In the genomic region with DNA sequence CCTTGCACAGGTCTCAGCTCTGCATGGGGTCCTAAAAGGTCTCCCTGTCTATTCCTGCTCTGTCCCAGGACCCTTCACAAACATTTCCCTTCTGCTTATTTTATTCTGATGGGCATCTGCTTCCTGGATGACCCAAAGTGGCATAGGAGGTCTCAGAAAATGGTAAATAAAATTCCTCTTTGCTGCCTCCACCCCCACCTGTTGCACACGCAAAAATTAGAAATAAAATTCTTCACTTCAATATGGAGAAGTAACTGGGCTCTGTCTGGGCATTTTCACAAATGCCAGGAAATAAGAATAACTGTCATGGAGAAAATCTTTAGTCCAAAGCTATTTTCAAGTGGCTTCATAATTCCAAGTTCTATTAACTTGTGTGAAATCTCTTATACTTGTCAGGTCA, we compare ENCODE assay signal across 35 cellular contexts.
"Had no signal": no experiment of that assay in that cellular context is flagged by ENCODE, and none has a peak within 500 bp of the region (broad histone marks: within the 10 kb centered on the region; RNA-seq: fewer than 3 reads in every experiment).

No MANE protein-coding gene starts in this region.

- H3K9me3 ChIP-seq: MG63 had no signal

- H3K27ac ChIP-seq: KMS-11 had no signal

- DNase-seq: Karpas-422, Kasumi-1, MG63, MM.1S, MV-4-11, NCI-H1048, NCI-H1092, NCI-H1092 treated with DMSO at 0.1 percent for 48 hours, NCI-H1105, NCI-H1105 treated with DMSO at 0.1 percent for 48 hours, NCI-H1417, NCI-H1417 treated with DMSO at 0.1 percent for 48 hours, NCI-H1436, NCI-H1436 treated with DMSO at 0.1 percent for 48 hours, NCI-H146, NCI-H1694, NCI-H1694 treated with DMSO at 0.1 percent for 48 hours, NCI-H187, NCI-H187 treated with DMSO at 0.1 percent for 48 hours, NCI-H1930, NCI-H2029, NCI-H2029 treated with DMSO at 0.1 percent for 48 hours, NCI-H2081, NCI-H2081 treated with DMSO at 0.1 percent for 48 hours, NCI-H2107, NCI-H2171, NCI-H2171 treated with DMSO at 0.1 percent for 48 hours, NCI-H2227 treated with DMSO at 0.1 percent for 48 hours, NCI-H226, NCI-H345, NCI-H446, NCI-H446 treated with DMSO at 0.1 percent for 48 hours, NCI-H510A, NCI-H510A treated with DMSO at 0.1 percent for 48 hours had no signal

- H3K36me3 ChIP-seq: MG63 had no signal

- H3K4me3 ChIP-seq: MG63 had no signal
